ENCODE assay signal across 29 cellular contexts in the genomic region with DNA sequence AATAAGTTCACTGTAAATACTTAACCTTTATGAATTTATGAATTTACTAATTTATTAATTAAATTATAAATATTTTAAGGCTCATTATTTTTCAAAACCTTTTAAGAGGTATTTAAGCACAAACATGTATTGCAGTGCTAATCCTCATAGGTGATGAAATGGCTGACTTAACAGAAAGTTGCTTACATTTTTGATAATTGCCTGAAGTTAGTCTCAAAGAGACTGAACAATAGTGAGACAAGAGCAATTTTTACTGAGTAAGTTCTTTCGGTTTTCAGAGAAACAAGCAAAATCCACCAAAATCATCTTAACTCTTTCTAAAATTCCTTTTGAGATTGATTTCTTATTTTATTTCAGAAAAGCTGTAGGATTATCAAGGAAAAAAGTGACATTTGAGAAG.
"Had no signal": no experiment of that assay in that cellular context is flagged by ENCODE, and none has a peak within 500 bp of the region (broad histone marks: within the 10 kb centered on the region; RNA-seq: fewer than 3 reads in every experiment).

No MANE protein-coding gene starts in this region.

- H3K4me3 ChIP-seq: MG63, PC-9, SJSA1 had no signal

- H3K4me1 ChIP-seq: SJSA1 had no signal

- ATAC-seq: Panc1 had no signal

- FAIRE-seq: RCC 7860 had no signal

- H3K27ac ChIP-seq: PC-9, SJSA1 had no signal

- H3K27me3 ChIP-seq: MG63, SJSA1 had no signal

- H2AFZ ChIP-seq: PC-9 had no signal

- H3K36me3 ChIP-seq: MG63, SJSA1 had no signal

- H3K9ac ChIP-seq: SK-N-SH had no signal

- H3K9me3 ChIP-seq: MG63, SJSA1, SK-N-SH had no signal

- H3K4me2 ChIP-seq: PC-9, SK-N-SH had no signal

- DNase-seq: Kasumi-1, MG63, MV-4-11, NCI-H1092, NCI-H1105, NCI-H1417 treated with DMSO at 0.1 percent for 48 hours, NCI-H1436 treated with DMSO at 0.1 percent for 48 hours, NCI-H1694 treated with DMSO at 0.1 percent for 48 hours, NCI-H187 treated with DMSO at 0.1 percent for 48 hours, NCI-H2029, NCI-H2081, NCI-H2171 treated with DMSO at 0.1 percent for 48 hours, NCI-H226, NCI-H446 treated with DMSO at 0.1 percent for 48 hours, NCI-H510A, NCI-H524, NCI-H526, NCI-H69, NCI-H748 treated with DMSO at 0.1 percent for 48 hours, NCI-H82, PC-9, Right ventricle myocardium superior, SHP77 treated with DMSO at 0.1 percent for 48 hours, SK-N-SH, SW 1271, T-helper 1 cell had no signal
